27 cellular contexts compared by ENCODE assay signal in the genomic region with DNA sequence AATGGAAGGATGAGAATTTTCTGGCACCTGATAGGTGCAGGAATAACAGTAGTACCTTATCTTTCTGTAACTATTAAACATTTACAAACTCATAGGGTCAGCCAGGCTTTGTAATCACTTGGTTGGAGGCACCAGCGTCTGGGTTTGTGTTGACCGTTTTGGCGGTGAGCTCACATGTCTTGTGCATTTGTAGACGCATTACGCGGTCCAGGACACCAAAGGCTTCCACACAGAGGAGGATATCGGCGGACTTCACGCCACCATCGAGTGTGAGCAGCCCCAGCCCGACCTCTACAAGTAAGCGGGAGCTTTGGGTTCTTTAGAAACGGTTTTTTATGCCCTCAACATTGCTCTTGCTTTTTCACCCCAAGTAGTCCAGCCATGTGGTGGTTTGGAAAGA.
"Had no signal": no experiment of that assay in that cellular context is flagged by ENCODE, and none has a peak within 500 bp of the region (broad histone marks: within the 10 kb centered on the region; RNA-seq: fewer than 3 reads in every experiment).

No MANE protein-coding gene starts in this region.

- H3K27ac Mint-ChIP-seq: activated CD4-positive, alpha-beta memory T cell treated with anti-CD3 and anti-CD28 coated beads for 36 hours; activated CD4-positive, alpha-beta T cell treated with anti-CD3 and anti-CD28 coated beads, Interleukin-2, amount 10 ng/mL, durations not matched to agents 7 days and 5 days; activated naive CD8-positive, alpha-beta T cell; activated T-helper 1 cell treated with anti-CD3 and anti-CD28 coated beads, Interleukin-12 subunit alpha, Interleukin-12 subunit beta, Interleukin-2, Interleukin-4 antibody, amounts not matched to agents 30 ng/mL and 10 ng/mL and 1 ng/mL, durations not matched to agents 14 hours and 24 hours and 36 hours had no signal

- DNase-seq: activated CD4-positive, alpha-beta memory T cell treated with anti-CD3 and anti-CD28 coated beads for 36 hours; activated CD4-positive, alpha-beta T cell treated with anti-CD3 and anti-CD28 coated beads, Interleukin-2, amount 10 ng/mL, durations not matched to agents 7 days and 5 days; activated CD4-positive, CD25-positive, alpha-beta regulatory T cell; activated CD8-positive, alpha-beta memory T cell treated with anti-CD3 and anti-CD28 coated beads for 24 hours; activated effector memory CD4-positive, alpha-beta T cell treated with Interleukin-2 at 50 U/mL for 16 hours; activated naive CD4-positive, alpha-beta T cell treated with Interleukin-2 at 50 U/mL for 16 hours; amygdala; brain microvascular endothelial cell; caudate nucleus; NCI-H1092; NCI-H1417; NCI-H1930; NCI-H2171; NCI-H2227 treated with DMSO at 0.1 percent for 48 hours; NCI-H446 treated with DMSO at 0.1 percent for 48 hours; NCI-H524 treated with DMSO at 0.1 percent for 48 hours; NCI-H82; NK-92 treated with Interleukin-12 subunit alpha and Interleukin-12 subunit beta, amount 100 ng/mL, for 24 hours; OCI-M1; Right ventricle myocardium superior; RPMI8226; SJCRH30; SK-N-SH; T-helper 1 cell had no signal

- ATAC-seq: Panc1 had no signal

- H3K27me3 Mint-ChIP-seq: activated CD4-positive, alpha-beta memory T cell treated with anti-CD3 and anti-CD28 coated beads for 36 hours; activated CD4-positive, alpha-beta T cell treated with anti-CD3 and anti-CD28 coated beads, Interleukin-2, amount 10 ng/mL, durations not matched to agents 7 days and 5 days; activated naive CD8-positive, alpha-beta T cell had no signal

- H3K4me1 Mint-ChIP-seq: activated CD4-positive, alpha-beta T cell treated with anti-CD3 and anti-CD28 coated beads, Interleukin-2, amount 10 ng/mL, durations not matched to agents 7 days and 5 days had no signal

- H3K9me3 Mint-ChIP-seq: activated CD4-positive, alpha-beta memory T cell treated with anti-CD3 and anti-CD28 coated beads for 36 hours; activated CD4-positive, alpha-beta T cell treated with anti-CD3 and anti-CD28 coated beads, Interleukin-2, amount 10 ng/mL, durations not matched to agents 7 days and 5 days; activated T-helper 1 cell treated with anti-CD3 and anti-CD28 coated beads, Interleukin-12 subunit alpha, Interleukin-12 subunit beta, Interleukin-2, Interleukin-4 antibody, amounts not matched to agents 30 ng/mL and 10 ng/mL and 1 ng/mL, durations not matched to agents 14 hours and 24 hours and 36 hours had no signal

- H3K4me3 Mint-ChIP-seq: activated CD4-positive, alpha-beta memory T cell treated with anti-CD3 and anti-CD28 coated beads for 36 hours; activated CD4-positive, alpha-beta T cell treated with anti-CD3 and anti-CD28 coated beads, Interleukin-2, amount 10 ng/mL, durations not matched to agents 7 days and 5 days; activated naive CD8-positive, alpha-beta T cell; activated T-helper 1 cell treated with anti-CD3 and anti-CD28 coated beads, Interleukin-12 subunit alpha, Interleukin-12 subunit beta, Interleukin-2, Interleukin-4 antibody, amounts not matched to agents 30 ng/mL and 10 ng/mL and 1 ng/mL, durations not matched to agents 14 hours and 24 hours and 36 hours had no signal
